Comparison of ENCODE assay signal across 31 cellular contexts in genomic region chr18:62948788-62949187, GRCh38.
"Had no signal": no experiment of that assay in that cellular context is flagged by ENCODE, and none has a peak within 500 bp of the region (broad histone marks: within the 10 kb centered on the region; RNA-seq: fewer than 3 reads in every experiment).

No MANE protein-coding gene starts in this region.

- H3K27me3 ChIP-seq: adrenal gland, ascending aorta, breast epithelium, cardiac muscle cell, esophagus muscularis mucosa, foreskin keratinocyte, gastroesophageal sphincter had no signal

- H3K9me3 ChIP-seq: adrenal gland, ascending aorta, breast epithelium, esophagus muscularis mucosa, gastroesophageal sphincter had no signal

- H3K27ac ChIP-seq: adrenal gland, ascending aorta, breast epithelium, cardiac muscle cell, coronary artery, esophagus muscularis mucosa, foreskin keratinocyte, gastroesophageal sphincter, WERI-Rb-1 had no signal

- DNase-seq: activated B cell treated with CpG ODN at 0.5 μM for 24 hours; activated CD4-positive, alpha-beta T cell treated with anti-CD3 and anti-CD28 coated beads for 48 hours; activated CD4-positive, alpha-beta T cell treated with anti-CD3 and anti-CD28 coated beads, Interleukin-2, amount 50 U/mL, for 1 hour; activated CD4-positive, alpha-beta T cell treated with anti-CD3 and anti-CD28 coated beads, Interleukin-2, amount 50 U/mL, for 48 hours; activated CD8-positive, alpha-beta memory T cell treated with anti-CD3 and anti-CD28 coated beads, Interleukin-2, amount 10 ng/mL, durations not matched to agents 7 days and 5 days; activated CD8-positive, alpha-beta memory T cell treated with anti-CD3 and anti-CD28 coated beads, Interleukin-2, amount 50 U/mL, for 4 hours; activated CD8-positive, alpha-beta T cell treated with anti-CD3 and anti-CD28 coated beads for 36 hours; activated effector memory CD4-positive, alpha-beta T cell treated with anti-CD3 and anti-CD28 coated beads, Interleukin-2, amount 50 U/mL, for 16 hours; activated naive CD4-positive, alpha-beta T cell treated with anti-CD3 and anti-CD28 coated beads for 36 hours; activated naive CD8-positive, alpha-beta T cell treated with anti-CD3 and anti-CD28 coated beads for 36 hours; activated naive CD8-positive, alpha-beta T cell treated with anti-CD3 and anti-CD28 coated beads, Interleukin-2, amount 50 U/mL, for 24 hours; activated T-cell treated with anti-CD3 and anti-CD28 coated beads, Interleukin-2, amount 50 U/mL, for 1 hour; activated T-cell treated with anti-CD3 and anti-CD28 coated beads, Interleukin-2, amount 50 U/mL, for 48 hours; adrenal gland; amygdala; central memory CD4-positive, alpha-beta T cell; cerebellar nuclear complex; effector CD4-positive, alpha-beta T cell; effector memory CD8-positive, alpha-beta T cell; erythroblast; foreskin keratinocyte; T-helper 1 cell; T-helper 17 cell; T1000; WERI-Rb-1 had no signal

- H3K36me3 ChIP-seq: breast epithelium had no signal

- H3K4me3 ChIP-seq: adrenal gland, ascending aorta, breast epithelium, cardiac muscle cell, coronary artery, esophagus muscularis mucosa, gastroesophageal sphincter had no signal

- H3K4me1 ChIP-seq: ascending aorta, breast epithelium, foreskin keratinocyte had no signal
